In genomic region chr7:29552392-29552791, GRCh38 we compare ENCODE assay signal across 9 cellular contexts. TPM values are rescaled to one million over a fixed set of nuclear protein-coding genes. Genes with fewer than 3 reads are reported as not detected.
"Had no signal": no experiment of that assay in that cellular context is flagged by ENCODE, and none has a peak within 500 bp of the region (broad histone marks: within the 10 kb centered on the region; RNA-seq: fewer than 3 reads in every experiment).

No MANE protein-coding gene starts in this region.

- FAIRE-seq: HepG2, K562 had no signal

- H3K4me2 ChIP-seq: GM23338 had no signal

- H3K9me3 ChIP-seq: HAP-1 had no signal

- H2AFZ ChIP-seq: GM23338 had no signal

- H3K36me3 ChIP-seq: HAP-1 had no signal

- DNase-seq: H7, HFFc6 had no signal

- H3K4me3 ChIP-seq: GM23338, HAP-1, K562 had no signal

- H3K27ac ChIP-seq: HL-60 had no signal

RNA-seq across cellular contexts. Expression of gene PRR15, which starts 11.2 kb away (rescaled TPM):
- total RNA-seq: HT1080, K562 had no signal
- polyA plus RNA-seq: IgD-negative memory B cell, K562 had no signal
